27 cellular contexts compared by ENCODE assay signal in the genomic region with DNA sequence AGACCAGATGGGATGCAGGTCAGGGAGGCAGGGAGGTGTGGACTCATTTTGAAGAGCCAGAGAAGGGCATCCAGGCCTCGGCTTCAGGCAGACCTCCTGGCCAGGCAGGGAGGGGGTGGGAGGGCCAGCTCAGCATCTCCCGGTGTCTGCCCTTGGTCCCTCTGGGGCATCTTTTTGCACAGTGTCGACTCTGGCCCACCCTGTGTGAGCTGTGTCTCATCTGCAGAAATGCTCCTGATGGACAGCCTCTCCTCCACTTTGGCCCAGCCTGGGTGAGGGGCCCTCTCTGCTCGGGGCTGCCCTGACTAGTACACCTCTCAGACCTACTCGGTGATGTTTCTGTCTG.
DNase-seq lines count a peak whose midpoint lies in the region; ATAC-seq and TF ChIP-seq lines count a peak whose summit lies in the region.
"Had no signal": no experiment of that assay in that cellular context is flagged by ENCODE, and none has a peak within 500 bp of the region (broad histone marks: within the 10 kb centered on the region; RNA-seq: fewer than 3 reads in every experiment).

No MANE protein-coding gene starts in this region.

- H3K36me3 ChIP-seq in left ventricle myocardium inferior (no peaks in the 10 kb centered on the region), adipocyte (ENCODE audit: control insufficient read depth, insufficient read depth, low read length, severe bottlenecking) (no peaks in the 10 kb centered on the region), lower lobe of right lung (no peaks in the 10 kb centered on the region), uterus (no peaks in the 10 kb centered on the region), mucosa of descending colon (ENCODE audit: low read depth) (no peaks in the 10 kb centered on the region)
- H3K36me3 ChIP-seq: gastrocnemius medialis, suprapubic skin had no signal

- H3K27me3 ChIP-seq in left ventricle myocardium inferior (ENCODE audit: low read depth) (peaks cover 59% of the 10 kb centered on the region), adipocyte (replicated peaks; ENCODE audit: control insufficient read depth, insufficient read depth, low read length) (peaks cover 1% of the 10 kb centered on the region), lower lobe of right lung (ENCODE audit: low read depth) (peaks cover 19% of the 10 kb centered on the region), uterus (no peaks in the 10 kb centered on the region)

- no peak for TF ChIP-seq POLR2A in uterus (IDR thresholded peaks at IDR 0.05)

- ATAC-seq in Right ventricle myocardium superior (ENCODE audit: poor library complexity) (no peak), lower lobe of right lung (no peak), HG02884 (IDR thresholded peaks at IDR 0.05; ENCODE audit: unreplicated experiment) (no peak), mucosa of descending colon (no peak)
- ATAC-seq: activated CD8-positive, alpha-beta memory T cell treated with anti-CD3 and anti-CD28 coated beads, Interleukin-2, amount 10 ng/mL, durations not matched to agents 7 days and 5 days; esophagus mucosa; stimulated activated naive B cell treated with anti-CD40 and anti-IgM and Interleukin-4, amounts not matched to agents 10 μg/mL and 1 μg/mL and 100 μg/mL, for 72 hours; WTC11 had no signal

- H3K27ac ChIP-seq in left ventricle myocardium inferior (replicated peaks) = peak overlapping the region; percentile 58
- H3K27ac ChIP-seq in lower lobe of right lung = no peak overlapping the region
- H3K27ac ChIP-seq in uterus = peak overlapping the region; percentile 12 to 58
- H3K27ac ChIP-seq: gastrocnemius medialis, hepatocyte, parathyroid adenoma, PC-9, suprapubic skin had no signal

- DNase-seq in left ventricle myocardium inferior = no peak
- no peak for DNase-seq in Right ventricle myocardium superior
- no peak for DNase-seq in adipocyte (ENCODE audit: low read depth)
- DNase-seq in lower lobe of right lung = peak; percentile 34
- no peak for DNase-seq in uterus
- DNase-seq in COR-L47 (lab: John Stamatoyannopoulos, UW) = no peak
- no peak for DNase-seq in mucosa of descending colon
- DNase-seq: activated CD4-positive, alpha-beta T cell treated with anti-CD3 and anti-CD28 coated beads, Interleukin-2, amount 50 U/mL, for 1 hour; activated CD8-positive, alpha-beta memory T cell treated with anti-CD3 and anti-CD28 coated beads, Interleukin-2, amount 10 ng/mL, durations not matched to agents 7 days and 5 days; activated naive CD4-positive, alpha-beta T cell treated with Interleukin-2 at 50 U/mL for 16 hours; activated T-cell treated with anti-CD3 and anti-CD28 coated beads, Interleukin-2, amount 50 U/mL, for 48 hours; CD8-positive, alpha-beta memory T cell; endodermal cell; immature natural killer cell; NCI-H187 treated with DMSO at 0.1 percent for 48 hours; NCI-H526; NK-92 treated with Interleukin-12 subunit alpha and Interleukin-12 subunit beta, amount 100 ng/mL, for 24 hours; PC-9; SHP77; stimulated activated naive B cell treated with anti-CD40 and anti-IgM and Interleukin-4, amounts not matched to agents 10 μg/mL and 1 μg/mL and 100 μg/mL, for 72 hours had no signal

- TF ChIP-seq CTCF in left ventricle myocardium inferior (IDR thresholded peaks at IDR 0.05; ENCODE audit: borderline replicate concordance) = no peak
- TF ChIP-seq CTCF in lower lobe of right lung (IDR thresholded peaks at IDR 0.05) = no peak
- TF ChIP-seq CTCF in uterus (IDR thresholded peaks at IDR 0.05) = no peak
- TF ChIP-seq CTCF in mucosa of descending colon (IDR thresholded peaks at IDR 0.05) = no peak

- H3K9ac ChIP-seq in adipocyte (ENCODE audit: low read length) = no peak overlapping the region
- H3K9ac ChIP-seq: parathyroid adenoma had no signal

- intact Hi-C loops in left ventricle myocardium inferior (cut with micrococcal nuclease) = no loop called here
- intact Hi-C loops in Right ventricle myocardium superior (cut with DNase I) = loop anchor here (5.0 kb wide), 1 partner anchor 114 kb away; no protein-coding TSS in a partner anchor
- intact Hi-C loops in lower lobe of right lung (cut with DNase I) = no loop called here
- intact Hi-C loops in uterus (cut with DNase I; ENCODE audit: low total_unique reads) = no loop called here
- intact Hi-C loops in mucosa of descending colon (cut with DNase I, micrococcal nuclease) = no loop called here

- H3K9me3 ChIP-seq in left ventricle myocardium inferior (replicated peaks) = no peaks in the 10 kb centered on the region
- H3K9me3 ChIP-seq in adipocyte (ENCODE audit: control insufficient read depth, low read length) = peaks cover 4% of the 10 kb centered on the region
- no peaks in the 10 kb centered on the region for H3K9me3 ChIP-seq in lower lobe of right lung
- H3K9me3 ChIP-seq in uterus = no peaks in the 10 kb centered on the region
- no peaks in the 10 kb centered on the region for H3K9me3 ChIP-seq in mucosa of descending colon
- H3K9me3 ChIP-seq: gastrocnemius medialis, suprapubic skin had no signal

- H3K4me3 ChIP-seq in left ventricle myocardium inferior (no peak overlapping the region), adipocyte (ENCODE audit: low read length) (peak overlapping the region; percentile 58), lower lobe of right lung (no peak overlapping the region), uterus (no peak overlapping the region), mucosa of descending colon (no peak overlapping the region)
- H3K4me3 ChIP-seq: gastrocnemius medialis, hepatocyte, PC-9, suprapubic skin had no signal

- H3K4me1 ChIP-seq in left ventricle myocardium inferior (peaks cover 34% of the 10 kb centered on the region), adipocyte (ENCODE audit: control insufficient read depth, insufficient read depth, low read length) (peaks cover 22% of the 10 kb centered on the region), lower lobe of right lung (peaks cover 16% of the 10 kb centered on the region), uterus (peaks cover 0 to 6% of the 10 kb centered on the region in 2 donors), mucosa of descending colon (ENCODE audit: low read depth) (no peaks in the 10 kb centered on the region)
- H3K4me1 ChIP-seq: gastrocnemius medialis, parathyroid adenoma had no signal
